ENCODE assay signal across 11 cellular contexts in genomic region chr5:151449288-151449687, GRCh38. TPM values are rescaled to one million over a fixed set of nuclear protein-coding genes. Genes with fewer than 3 reads are reported as not detected.
DNase-seq lines count a peak whose midpoint lies in the region; ATAC-seq, FAIRE-seq and TF ChIP-seq lines count a peak whose summit lies in the region.
"Had no signal": no experiment of that assay in that cellular context is flagged by ENCODE, and none has a peak within 500 bp of the region (broad histone marks: within the 10 kb centered on the region; RNA-seq: fewer than 3 reads in every experiment).

No MANE protein-coding gene starts in this region.

- no peak for DNase-seq in CD4-positive, CD25-positive, alpha-beta regulatory T cell
- DNase-seq in K562 (ENCODE audit: extremely low read depth in 1 of 4, low spot score in 3 of 4) (peak in 1 of 4 experiments; percentile 36), nephron progenitor cell (no peak), DMS153 treated with DMSO at 0.1 percent for 48 hours (lab: John Stamatoyannopoulos, UW; ENCODE audit: unreplicated experiment) (no peak), spleen (no peak), UCSD-AML1 (lab: John Stamatoyannopoulos, UW; ENCODE audit: unreplicated experiment) (no peak)
- DNase-seq: NCI-H69, thyroid gland had no signal

- WGBS in K562 (ENCODE audit: insufficient coverage, low coverage, missing lambda C conversion rate): 15% methylated on average over 7 of the region's 7 CpGs
- 73 to 84% (median 78%) methylated on average over 7 of the region's 7 CpGs for WGBS in spleen, 5 donors

- H3K9ac ChIP-seq in KMS-11 (no peak overlapping the region), K562 (ENCODE audit: insufficient read depth in 1 of 2, low read depth in 2 of 2, low read length in 2 of 2) (peak overlapping the region in 1 of 2 experiments; percentile 33; a peak in 1 of 4 replicates)

- H3K27me3 Mint-ChIP-seq in CD4-positive, CD25-positive, alpha-beta regulatory T cell: peaks cover 20% of the 10 kb centered on the region
- H3K27me3 Mint-ChIP-seq in nephron progenitor cell (ENCODE audit: low read depth, poor library complexity): peaks cover 26% of the 10 kb centered on the region

- H3K27ac Mint-ChIP-seq in CD4-positive, CD25-positive, alpha-beta regulatory T cell: peak overlapping the region; percentile 15 to 91 (median 44)
- no peak overlapping the region for H3K27ac Mint-ChIP-seq in nephron progenitor cell

- no peak overlapping the region for H3K27ac ChIP-seq in CD4-positive, CD25-positive, alpha-beta regulatory T cell (ENCODE audit: insufficient read depth, low read length, poor library complexity, severe bottlenecking)
- H3K27ac ChIP-seq in KMS-11: no peak overlapping the region
- H3K27ac ChIP-seq in K562 (ENCODE audit: extremely low read depth, low read depth, low read length): peak overlapping the region; percentile 21; the same call in 1 of the 3 replicates
- peak overlapping the region in 1 of 8 donors; percentile 90 for H3K27ac ChIP-seq in spleen
- H3K27ac ChIP-seq: thyroid gland had no signal

- TF ChIP-seq POLR2A in K562 (conservative IDR thresholded peaks at IDR 0.05) (no peak), spleen (IDR thresholded peaks at IDR 0.05) (no peak)

- TF ChIP-seq CTCF in KMS-11 (conservative IDR thresholded peaks at IDR 0.05; ENCODE audit: low read depth, low read length) (no peak), K562 (IDR thresholded peaks at IDR 0.05 in 2 of 3, conservative IDR thresholded peaks at IDR 0.05 in 1 of 3; ENCODE audit: insufficient read depth in 2 of 3, low read depth in 1 of 3, low read length in 3 of 3) (no peak), nephron progenitor cell (IDR thresholded peaks at IDR 0.05) (no peak), spleen (IDR thresholded peaks at IDR 0.05 in 8 of 11, conservative IDR thresholded peaks at IDR 0.05 in 3 of 11) (no peak)

- peaks cover 8 to 28% (median 21%) of the 10 kb centered on the region in 4 donors for H3K4me1 Mint-ChIP-seq in CD4-positive, CD25-positive, alpha-beta regulatory T cell
- peaks cover 32% of the 10 kb centered on the region for H3K4me1 Mint-ChIP-seq in nephron progenitor cell

- no peaks in the 10 kb centered on the region for H3K36me3 ChIP-seq in CD4-positive, CD25-positive, alpha-beta regulatory T cell (ENCODE audit: control insufficient read depth, insufficient read depth, low read length)
- no peaks in the 10 kb centered on the region for H3K36me3 ChIP-seq in KMS-11 (ENCODE audit: insufficient read depth)
- H3K36me3 ChIP-seq in K562 (ENCODE audit: control insufficient read depth, insufficient read depth, low read length): 0 out of 3 replicates have a peak, but pooled peaks cover 4% of the 10 kb centered on the region
- H3K36me3 ChIP-seq in spleen: peaks cover 0 to 23% (median 0%) of the 10 kb centered on the region in 6 donors
- H3K36me3 ChIP-seq: thyroid gland had no signal

- H3K9me3 ChIP-seq in CD4-positive, CD25-positive, alpha-beta regulatory T cell (ENCODE audit: control insufficient read depth in 2 of 2, low read length in 2 of 2): no peaks in the 10 kb centered on the region
- H3K9me3 ChIP-seq in K562 (replicated peaks; ENCODE audit: control insufficient read depth, insufficient read depth, low read depth, low read length) (no peaks in the 10 kb centered on the region), spleen (no peaks in the 10 kb centered on the region)
- H3K9me3 ChIP-seq: thyroid gland had no signal

- H3K4me2 ChIP-seq in KMS-11: peak overlapping the region; percentile 49; the same call in 1 of the 2 replicates
- peak overlapping the region; percentile 99 for H3K4me2 ChIP-seq in K562 (ENCODE audit: insufficient read depth, low read length)

- CTCF ChIA-PET in K562 (lab: Yijun Ruan, JAX; ENCODE audit: low intra/inter-chr PET ratio): interaction anchor here (4.0 kb wide), 1 partner anchor 51 kb away, joined by 62 read pairs; no protein-coding TSS in a partner anchor

- peaks cover 3% of the 10 kb centered on the region for H3K27me3 ChIP-seq in CD4-positive, CD25-positive, alpha-beta regulatory T cell (ENCODE audit: control insufficient read depth, insufficient read depth, low read length)
- no peaks in the 10 kb centered on the region for H3K27me3 ChIP-seq in KMS-11 (ENCODE audit: insufficient read depth, low read depth)
- no peaks in the 10 kb centered on the region for H3K27me3 ChIP-seq in K562 (ENCODE audit: control insufficient read depth in 2 of 2, insufficient read depth in 2 of 2, low read length in 2 of 2)
- H3K27me3 ChIP-seq in spleen (replicated peaks in 1 of 7): peaks cover 0 to 12% (median 0%) of the 10 kb centered on the region in 7 donors
- H3K27me3 ChIP-seq: thyroid gland had no signal

- H3K4me3 ChIP-seq in CD4-positive, CD25-positive, alpha-beta regulatory T cell (ENCODE audit: low read depth, low read length): peak overlapping the region; percentile 15
- H3K4me3 ChIP-seq in KMS-11 (IDR thresholded peaks at IDR 0.05; ENCODE audit: insufficient read depth, low read depth, low read length): no peak overlapping the region
- H3K4me3 ChIP-seq in K562: peak overlapping the region; percentile 66; the same call in 1 of the 2 replicates
- peak overlapping the region in 1 of 8 donors; percentile 90 for H3K4me3 ChIP-seq in spleen
- H3K4me3 ChIP-seq: thyroid gland had no signal

- ATAC-seq in CD4-positive, CD25-positive, alpha-beta regulatory T cell (ENCODE audit: low read depth in 2 of 2): no peak
- no peak for ATAC-seq in K562
- ATAC-seq in HG02642 (IDR thresholded peaks at IDR 0.05; ENCODE audit: poor library complexity, unreplicated experiment): no peak

- POLR2A ChIA-PET in K562 (lab: Yijun Ruan, JAX): interaction anchor here (0.9 to 2.5 kb wide), 3 partner anchors 10 to 16 kb away, joined by 3 to 8 read pairs (median 7); no protein-coding TSS in a partner anchor

- H3K36me3 Mint-ChIP-seq in CD4-positive, CD25-positive, alpha-beta regulatory T cell: no peaks in the 10 kb centered on the region
- H3K36me3 Mint-ChIP-seq in nephron progenitor cell (ENCODE audit: low read depth): no peaks in the 10 kb centered on the region

- H3K4me3 Mint-ChIP-seq in CD4-positive, CD25-positive, alpha-beta regulatory T cell: peak overlapping the region; percentile 91 to 97 (median 96)
- peak overlapping the region; percentile 94 for H3K4me3 Mint-ChIP-seq in nephron progenitor cell

- intact Hi-C loops in K562 (cut with micrococcal nuclease) (loop anchor here (5.0 kb wide), 2 partner anchors 293 to 323 kb away; partner anchors contain the start of gene G3BP1), spleen (cut with DNase I; ENCODE audit: low total_unique reads) (loop anchor here (5.0 to 10.0 kb wide), 3 partner anchors 48 to 296 kb away; no protein-coding TSS in a partner anchor)

- no peak for TF ChIP-seq RAD21 in K562 (CRISPR knock-in tag; conservative IDR thresholded peaks at IDR 0.05 in 1 of 2, IDR thresholded peaks at IDR 0.05 in 1 of 2)

- in situ Hi-C loops in K562 (cut with MboI): loop anchor here (5.0 to 10.0 kb wide), 2 partner anchors 66 to 298 kb away; no protein-coding TSS in a partner anchor

- H3K79me2 ChIP-seq in KMS-11 (ENCODE audit: insufficient read depth, low read depth): no peaks in the 10 kb centered on the region; the same call in 1 of the 2 replicates
- peaks cover 30% of the 10 kb centered on the region for H3K79me2 ChIP-seq in K562 (ENCODE audit: control insufficient read depth, insufficient read depth, low read length)

- TF ChIP-seq EP300 in K562 (IDR thresholded peaks at IDR 0.05; ENCODE audit: low read length): no peak

- H3K4me1 ChIP-seq in CD4-positive, CD25-positive, alpha-beta regulatory T cell (ENCODE audit: control insufficient read depth, insufficient read depth, low read length, poor library complexity, severe bottlenecking): peaks cover 17% of the 10 kb centered on the region
- H3K4me1 ChIP-seq in KMS-11 (ENCODE audit: low read depth, poor library complexity, severe bottlenecking) (peaks cover 4% of the 10 kb centered on the region), K562 (replicated peaks in 1 of 2; ENCODE audit: control insufficient read depth in 2 of 2, insufficient read depth in 2 of 2, low read length in 2 of 2) (peaks cover 10 to 18% of the 10 kb centered on the region in 2 experiments; a peak in 3 of 5 replicates), spleen (peaks cover 3 to 31% (median 17%) of the 10 kb centered on the region in 6 donors)

- no peaks in the 10 kb centered on the region for H3K9me1 ChIP-seq in K562 (ENCODE audit: control insufficient read depth, insufficient read depth, low read length)

- H2AFZ ChIP-seq in KMS-11 (ENCODE audit: low read depth) (no peak overlapping the region), K562 (ENCODE audit: low read depth, low read length) (no peak overlapping the region)

- H4K20me1 ChIP-seq in KMS-11 (ENCODE audit: insufficient read depth) (no peaks in the 10 kb centered on the region), K562 (replicated peaks; ENCODE audit: control insufficient read depth, insufficient read depth, low read length) (no peaks in the 10 kb centered on the region; the same call in 1 of the 2 replicates)

- FAIRE-seq in K562 (lab: Jason Lieb, UNC): peak; percentile 76
- FAIRE-seq: GM18507 had no signal

- H3K9me3 Mint-ChIP-seq in CD4-positive, CD25-positive, alpha-beta regulatory T cell: peaks cover 0 to 2% (median 0%) of the 10 kb centered on the region in 7 donors
- no peaks in the 10 kb centered on the region for H3K9me3 Mint-ChIP-seq in nephron progenitor cell

- BruUV-seq in K562 (replicated peaks; lab: Mats Ljungman, UMichigan): no TSS peak

TF ChIP-seq in K562, 482 proteins besides CTCF, POLR2A, EP300 and RAD21 (continues in another document):
- TF ChIP-seq GTF2A2 (tag; IDR thresholded peaks at IDR 0.05): no peak

RNA-seq across cellular contexts. Expression of gene SLC36A1, which starts 1.9 kb away (rescaled TPM):
- total RNA-seq in CD4-positive, CD25-positive, alpha-beta regulatory T cell: 5.4 TPM
- polyA plus RNA-seq in CD4-positive, CD25-positive, alpha-beta regulatory T cell: 1 to 10 TPM in 2 of 4 donors, under 1 TPM in 2; 0.59 to 3.1 (median 1.3) TPM
- 34.6 and 51.2 TPM in 2 replicates for total RNA-seq in K562 (2011; cell fraction: chromatin; rRNA removed; ENCODE audit: low replicate concordance)
- 21.8 and 27.4 TPM in 2 replicates for total RNA-seq in K562 (2011; cell fraction: nucleolus; rRNA removed)
- total RNA-seq in K562 (2011; cell fraction: nucleoplasm; rRNA removed): 30.0 and 38.0 TPM in 2 replicates
- total RNA-seq in K562 (2014; rRNA removed) (2.7 and 4.1 TPM in 2 replicates), K562 (2014; rRNA removed; fragmentation: Illumina TruSeq; extraction: Trizol) (4.6 and 4.9 TPM in 2 replicates), K562 (2015; rRNA removed; fragmentation: Illumina TruSeq; extraction: Trizol) (3.6 and 4.1 TPM in 2 replicates), K562 (2021) (7.4 and 8.4 TPM in 2 replicates), spleen (10 to 100 TPM; 13.4 to 29.6 (median 20.9) TPM)
- polyA plus RNA-seq in K562 (2011; rRNA removed) (8.4 and 12.2 TPM in 2 replicates), K562 (2014; fragmentation: Illumina TruSeq; extraction: Trizol) (6.8 and 7.2 TPM in 2 replicates), K562 (2014; fragmentation: Nextera tagmentation; extraction: Ambion mirVana) (1 to 10 TPM; 1.6 to 1.7 TPM), K562 (2014; rRNA removed) (5.6 and 5.9 TPM in 2 replicates), spleen (1 to 10 TPM; 1.7 to 3.6 (median 2.0) TPM)
- polyA plus RNA-seq in K562 (2011; cell fraction: cytosol; rRNA removed): 8.6 and 11.0 TPM in 2 replicates
- 27.5 and 44.6 TPM in 2 replicates for polyA plus RNA-seq in K562 (2011; cell fraction: nucleus; rRNA removed)
- 4.7 and 5.3 TPM in 2 replicates for polyA plus RNA-seq in K562 (2012)
- polyA minus RNA-seq in K562 (2011; rRNA and poly(A)+ RNA removed): 11.6 and 12.0 TPM in 2 replicates
- 9.7 and 11.0 TPM in 2 replicates for polyA minus RNA-seq in K562 (2011; cell fraction: cytosol; rRNA and poly(A)+ RNA removed)
- 14.5 and 18.9 TPM in 2 replicates for polyA minus RNA-seq in K562 (2011; cell fraction: nucleus; rRNA and poly(A)+ RNA removed)
